ENCODE assay signal across 9 cellular contexts in genomic region chrX:29662759-29663503, GRCh38.
A peak's percentile ranks its signal among the peaks of the same experiment; 100 is the strongest.
DNase-seq lines count a peak whose midpoint lies in the region; ATAC-seq, FAIRE-seq and TF ChIP-seq lines count a peak whose summit lies in the region.
"Had no signal": no experiment of that assay in that cellular context is flagged by ENCODE, and none has a peak within 500 bp of the region (broad histone marks: within the 10 kb centered on the region; RNA-seq: fewer than 3 reads in every experiment).

No MANE protein-coding gene starts in this region.

- H3K4me3 ChIP-seq in AG09309 (ENCODE audit: control insufficient read depth, low read depth, low read length) (no peak overlapping the region), fibroblast of pulmonary artery (replicated peaks; ENCODE audit: low read depth, low read length) (peak overlapping the region; percentile 17)

- DNase-seq in AG09309 (ENCODE audit: low read depth) (peak; percentile 48), M059J (ENCODE audit: low read depth) (peak; percentile 99), fibroblast of pulmonary artery (ENCODE audit: low read depth) (peak; percentile 87), urothelium cell line (ENCODE audit: low spot score) (peak; percentile 16), NCI-H1105 (lab: John Stamatoyannopoulos, UW) (no peak), OCI-M2 (lab: John Stamatoyannopoulos, UW; ENCODE audit: unreplicated experiment) (no peak)
- DNase-seq in activated CD8-positive, alpha-beta T cell treated with anti-CD3 and anti-CD28 coated beads for 36 hours, result no peak

- H3K9me3 Mint-ChIP-seq in activated CD8-positive, alpha-beta T cell treated with anti-CD3 and anti-CD28 coated beads for 36 hours, result no peaks in the 10 kb centered on the region

- FAIRE-seq in urothelium cell line (lab: Jason Lieb, UNC), result no peak

- intact Hi-C loops in activated CD8-positive, alpha-beta T cell treated with anti-CD3 and anti-CD28 coated beads for 36 hours (cut with micrococcal nuclease), result no loop called here

- no peak overlapping the region for H3K4me3 Mint-ChIP-seq in activated CD8-positive, alpha-beta T cell treated with anti-CD3 and anti-CD28 coated beads for 36 hours
- H3K4me3 Mint-ChIP-seq: activated naive CD8-positive, alpha-beta T cell had no signal

- ATAC-seq in GM21717 (IDR thresholded peaks at IDR 0.05; ENCODE audit: unreplicated experiment), result peak; percentile 87
- ATAC-seq in activated CD8-positive, alpha-beta T cell treated with anti-CD3 and anti-CD28 coated beads for 36 hours, result no peak

- TF ChIP-seq CTCF in AG09309 (IDR thresholded peaks at IDR 0.05; ENCODE audit: control insufficient read depth, insufficient read depth, low read depth, low read length, missing control alignments), result no peak
- TF ChIP-seq CTCF in fibroblast of pulmonary artery (IDR thresholded peaks at IDR 0.05; ENCODE audit: low read length, missing control alignments), result no peak
- no peak for TF ChIP-seq CTCF in activated CD8-positive, alpha-beta T cell treated with anti-CD3 and anti-CD28 coated beads for 36 hours (IDR thresholded peaks at IDR 0.05)

- H3K36me3 Mint-ChIP-seq in activated CD8-positive, alpha-beta T cell treated with anti-CD3 and anti-CD28 coated beads for 36 hours (ENCODE audit: low read depth), result no peaks in the 10 kb centered on the region
- H3K36me3 Mint-ChIP-seq: activated naive CD8-positive, alpha-beta T cell had no signal

- CTCF ChIA-PET in activated CD8-positive, alpha-beta T cell treated with anti-CD3 and anti-CD28 coated beads for 36 hours (lab: Charles Lee), result no interaction called here

- H3K27me3 Mint-ChIP-seq in activated CD8-positive, alpha-beta T cell treated with anti-CD3 and anti-CD28 coated beads for 36 hours, result no peaks in the 10 kb centered on the region
- H3K27me3 Mint-ChIP-seq: activated naive CD8-positive, alpha-beta T cell had no signal

- no peaks in the 10 kb centered on the region for H3K4me1 Mint-ChIP-seq in activated CD8-positive, alpha-beta T cell treated with anti-CD3 and anti-CD28 coated beads for 36 hours (ENCODE audit: low read depth)

- H3K27ac Mint-ChIP-seq in activated CD8-positive, alpha-beta T cell treated with anti-CD3 and anti-CD28 coated beads for 36 hours, result no peak overlapping the region
- H3K27ac Mint-ChIP-seq: activated naive CD8-positive, alpha-beta T cell had no signal

- POLR2A ChIA-PET in activated CD8-positive, alpha-beta T cell treated with anti-CD3 and anti-CD28 coated beads for 36 hours (lab: Charles Lee), result no interaction called here

Comparison
In these comparisons a context has a peak if more than half of its experiments do, and no peak if none do; other contexts are left out.
1. DNase-seq: peak in AG09309 (single experiment), M059J (single experiment), fibroblast of pulmonary artery (single experiment) and urothelium cell line (single experiment); none in NCI-H1105 (single experiment), OCI-M2 (single experiment) and activated CD8-positive, alpha-beta T cell treated with anti-CD3 and anti-CD28 coated beads for 36 hours (single experiment).